ENCODE assay signal across 20 cellular contexts in the genomic region with DNA sequence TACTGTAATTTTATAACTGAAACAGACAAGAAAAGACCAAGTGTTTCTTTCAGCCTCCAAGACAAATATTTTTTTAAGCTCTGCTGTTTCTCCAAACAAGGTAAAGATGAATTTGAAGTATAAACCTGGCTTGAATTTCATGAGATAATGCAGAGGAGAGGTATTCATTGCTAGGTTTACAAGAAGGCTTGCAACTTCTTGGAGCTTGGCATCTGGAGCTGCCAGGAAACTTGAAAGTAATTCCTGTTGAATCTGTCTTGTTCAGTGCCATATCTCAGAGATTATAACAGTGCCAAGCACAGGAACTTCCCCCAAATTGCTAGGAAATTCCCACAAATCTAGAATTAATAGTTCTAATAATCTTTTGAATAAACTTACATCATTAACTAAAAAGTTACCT.
A peak's percentile ranks its signal among the peaks of the same experiment; 100 is the strongest.
DNase-seq lines count a peak whose midpoint lies in the region; ATAC-seq, FAIRE-seq and TF ChIP-seq lines count a peak whose summit lies in the region.
"Had no signal": no experiment of that assay in that cellular context is flagged by ENCODE, and none has a peak within 500 bp of the region (broad histone marks: within the 10 kb centered on the region; RNA-seq: fewer than 3 reads in every experiment).

No MANE protein-coding gene starts in this region.

- H3K27ac Mint-ChIP-seq in activated T-helper 17 cell treated with anti-CD3 and anti-CD28 coated beads, Interleukin-2, amount 50 U/mL, for 72 hours, result peak overlapping the region; percentile 72
- no peak overlapping the region for H3K27ac Mint-ChIP-seq in endothelial cell (ENCODE audit: unreplicated experiment)
- H3K27ac Mint-ChIP-seq: CD14-positive monocyte had no signal

- peak overlapping the region in 2 of 4 donors; percentile 22 to 50 for H3K27ac ChIP-seq in esophagus muscularis mucosa (replicated peaks in 1 of 4)
- H3K27ac ChIP-seq in pancreas, result no peak overlapping the region
- H3K27ac ChIP-seq: GM23248 had no signal

- intact Hi-C loops in esophagus muscularis mucosa (cut with DNase I), result no loop called here
- intact Hi-C loops in pancreas (cut with DNase I), result no loop called here

- H3K36me3 ChIP-seq in esophagus muscularis mucosa (no peaks in the 10 kb centered on the region), pancreas (no peaks in the 10 kb centered on the region)
- H3K36me3 ChIP-seq: HAP-1 had no signal

- H3K9me3 ChIP-seq in esophagus muscularis mucosa (no peaks in the 10 kb centered on the region), pancreas (no peaks in the 10 kb centered on the region)
- H3K9me3 ChIP-seq: HAP-1 had no signal

- TF ChIP-seq CTCF in esophagus muscularis mucosa (IDR thresholded peaks at IDR 0.05) (no peak), pancreas (IDR thresholded peaks at IDR 0.05) (no peak), endothelial cell (IDR thresholded peaks at IDR 0.05; ENCODE audit: unreplicated experiment) (no peak)

- H3K4me3 Mint-ChIP-seq in activated T-helper 17 cell treated with anti-CD3 and anti-CD28 coated beads, Interleukin-2, amount 50 U/mL, for 72 hours, result no peak overlapping the region
- no peak overlapping the region for H3K4me3 Mint-ChIP-seq in endothelial cell (ENCODE audit: unreplicated experiment)
- H3K4me3 Mint-ChIP-seq: CD14-positive monocyte had no signal

- peak; percentile 21 for TF ChIP-seq EP300 in esophagus muscularis mucosa (IDR thresholded peaks at IDR 0.05)

- H3K4me1 Mint-ChIP-seq in activated T-helper 17 cell treated with anti-CD3 and anti-CD28 coated beads, Interleukin-2, amount 50 U/mL, for 72 hours, result peaks cover 41% of the 10 kb centered on the region
- peaks cover 7% of the 10 kb centered on the region for H3K4me1 Mint-ChIP-seq in endothelial cell (ENCODE audit: unreplicated experiment)
- H3K4me1 Mint-ChIP-seq: CD14-positive monocyte had no signal

- no peaks in the 10 kb centered on the region for H3K36me3 Mint-ChIP-seq in activated T-helper 17 cell treated with anti-CD3 and anti-CD28 coated beads, Interleukin-2, amount 50 U/mL, for 72 hours (ENCODE audit: low read depth)
- H3K36me3 Mint-ChIP-seq in endothelial cell (ENCODE audit: low read depth, unreplicated experiment), result peaks cover 3% of the 10 kb centered on the region
- H3K36me3 Mint-ChIP-seq: CD14-positive monocyte had no signal

- in situ Hi-C loops in Caki2 (cut with HindIII; ENCODE audit: low pct_unique_long_range_greater_than_20kb, low sequenced_read_pairs), result no loop called here

- no peak for FAIRE-seq in pancreas (lab: Jason Lieb, UNC)

- no peak for ATAC-seq in activated T-helper 17 cell treated with anti-CD3 and anti-CD28 coated beads, Interleukin-2, amount 50 U/mL, for 72 hours (replicated peaks)
- peak in 3 of 4 donors; percentile 32 to 56 (median 54) for ATAC-seq in pancreas

- no peak for TF ChIP-seq POLR2A in esophagus muscularis mucosa (IDR thresholded peaks at IDR 0.05; ENCODE audit: low read depth)

- H3K27me3 ChIP-seq in esophagus muscularis mucosa (no peaks in the 10 kb centered on the region), pancreas (no peaks in the 10 kb centered on the region)

- H3K27me3 Mint-ChIP-seq in activated T-helper 17 cell treated with anti-CD3 and anti-CD28 coated beads, Interleukin-2, amount 50 U/mL, for 72 hours, result no peaks in the 10 kb centered on the region
- no peaks in the 10 kb centered on the region for H3K27me3 Mint-ChIP-seq in endothelial cell (ENCODE audit: unreplicated experiment)

- H3K4me1 ChIP-seq in esophagus muscularis mucosa, result peaks cover 6 to 37% (median 33%) of the 10 kb centered on the region in 4 donors
- peaks cover 0 to 11% (median 7%) of the 10 kb centered on the region in 3 donors for H3K4me1 ChIP-seq in pancreas

- H3K4me3 ChIP-seq in esophagus muscularis mucosa (no peak overlapping the region), pancreas (no peak overlapping the region)
- H3K4me3 ChIP-seq: GM23248, HAP-1 had no signal

- H3K9me3 Mint-ChIP-seq in activated T-helper 17 cell treated with anti-CD3 and anti-CD28 coated beads, Interleukin-2, amount 50 U/mL, for 72 hours, result no peaks in the 10 kb centered on the region
- H3K9me3 Mint-ChIP-seq in endothelial cell (ENCODE audit: unreplicated experiment), result no peaks in the 10 kb centered on the region

- peak; percentile 8 for DNase-seq in Caki2 (ENCODE audit: low read depth)
- DNase-seq in esophagus muscularis mucosa (ENCODE audit: extremely low spot score), result no peak
- no peak for DNase-seq in pancreas
- DNase-seq in endothelial cell (ENCODE audit: low spot score), result no peak
- no peak for DNase-seq in T-helper 1 cell
- no peak for DNase-seq in activated CD4-positive, alpha-beta T cell treated with anti-CD3 and anti-CD28 coated beads for 1 hour
- DNase-seq in NCI-H1694 (lab: John Stamatoyannopoulos, UW), result no peak
- DNase-seq: 8988T, DMS 273 treated with DMSO at 0.1 percent for 48 hours, DND-41, GM23248, NCI-H1105 treated with DMSO at 0.1 percent for 48 hours, NCI-H187, NCI-H2107, NCI-H510A, NCI-H748 treated with DMSO at 0.1 percent for 48 hours, Right ventricle myocardium superior had no signal
